In the genomic region with DNA sequence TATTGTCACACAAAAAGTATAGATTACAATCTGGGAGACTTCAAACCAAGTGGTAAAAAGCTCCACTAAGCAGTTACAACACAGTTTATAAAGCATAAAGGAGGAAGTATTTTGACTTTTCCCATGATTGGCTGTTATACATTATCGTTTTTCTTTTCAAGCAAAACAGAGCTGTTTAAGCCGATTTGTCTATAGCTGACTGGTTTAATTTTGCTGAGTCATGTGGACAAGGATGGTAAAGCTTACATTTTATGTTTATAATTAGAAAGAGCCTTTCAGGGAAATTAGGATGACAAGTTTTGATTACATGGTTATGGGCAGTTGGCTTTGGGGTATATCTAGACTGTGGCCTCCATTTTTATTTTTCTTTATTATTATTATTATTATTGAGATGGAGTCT, we compare ENCODE assay signal across 24 cellular contexts.
A peak's percentile ranks its signal among the peaks of the same experiment; 100 is the strongest.
DNase-seq lines count a peak whose midpoint lies in the region; ATAC-seq and TF ChIP-seq lines count a peak whose summit lies in the region.
"Had no signal": no experiment of that assay in that cellular context is flagged by ENCODE, and none has a peak within 500 bp of the region (broad histone marks: within the 10 kb centered on the region; RNA-seq: fewer than 3 reads in every experiment).

No MANE protein-coding gene starts in this region.

- H3K27ac ChIP-seq in PC-3 (ENCODE audit: low read length) (no peak overlapping the region), Karpas-422 (ENCODE audit: low read length) (no peak overlapping the region)
- H3K27ac ChIP-seq: HL-60, RWPE1, SJCRH30 had no signal

- H3K4me1 ChIP-seq in PC-3 (ENCODE audit: insufficient read depth, low read length) = no peaks in the 10 kb centered on the region
- no peaks in the 10 kb centered on the region for H3K4me1 ChIP-seq in Karpas-422 (ENCODE audit: low read length)
- H3K4me1 ChIP-seq: Caco-2, SJCRH30 had no signal

- DNase-seq in NOMO-1 treated with DMSO at 0.1 percent for 48 hours (lab: John Stamatoyannopoulos, UW; ENCODE audit: unreplicated experiment) = peak; percentile 20
- no peak for DNase-seq in NOMO-1 treated with dmso at 0.1 percent for 144 hours (lab: John Stamatoyannopoulos, UW; ENCODE audit: unreplicated experiment)
- DNase-seq in PC-3 = no peak
- DNase-seq in fibroblast of peridontal ligament (ENCODE audit: extremely low read depth) = peak; percentile 54
- no peak for DNase-seq in DMS79 (lab: John Stamatoyannopoulos, UW)
- no peak for DNase-seq in Karpas-422
- DNase-seq in Calu3 = no peak
- no peak for DNase-seq in activated T-cell treated with anti-CD3 and anti-CD28 coated beads, Interleukin-2, amount 50 U/mL, for 1 hour
- DNase-seq: 8988T, Caco-2, DMS79 treated with DMSO at 0.1 percent for 48 hours, GF-D8, KG1, MG63, NCI-H1436, NCI-H2081 treated with DMSO at 0.1 percent for 48 hours, NCI-H524, SJCRH30, SW 1271 had no signal

- H3K79me2 ChIP-seq in PC-3 (ENCODE audit: low read length) (no peaks in the 10 kb centered on the region), Karpas-422 (ENCODE audit: low read length) (no peaks in the 10 kb centered on the region)

- H3F3A ChIP-seq in PC-3 (ENCODE audit: low read length, unreplicated experiment) = no peaks in the 10 kb centered on the region

- CTCF ChIA-PET in PC-3 (lab: Charles Lee) = no interaction called here
- CTCF ChIA-PET in Calu3 (lab: Charles Lee) = no interaction called here

- no peak overlapping the region for H3K4me3 Mint-ChIP-seq in Calu3 (ENCODE audit: low read depth, unreplicated experiment)
- H3K4me3 Mint-ChIP-seq: CD14-positive monocyte, GM23338, HFFc6 had no signal

- H3K9me2 ChIP-seq in PC-3 (replicated peaks; ENCODE audit: low read length) (no peaks in the 10 kb centered on the region), Karpas-422 (replicated peaks; ENCODE audit: insufficient read depth, low read length) (no peaks in the 10 kb centered on the region)

- H4K20me1 ChIP-seq in PC-3 (ENCODE audit: low read length) = no peaks in the 10 kb centered on the region
- no peaks in the 10 kb centered on the region for H4K20me1 ChIP-seq in Karpas-422 (ENCODE audit: insufficient read depth, low read depth, low read length)

- H3K4me1 Mint-ChIP-seq in Calu3 (ENCODE audit: low read depth, unreplicated experiment) = peaks cover 11% of the 10 kb centered on the region
- H3K4me1 Mint-ChIP-seq: CD14-positive monocyte, GM23338 had no signal

- H3K4me3 ChIP-seq in PC-3 (ENCODE audit: low read length) (no peak overlapping the region), Karpas-422 (ENCODE audit: low read length) (no peak overlapping the region)
- H3K4me3 ChIP-seq: GM23338, MG63, SJCRH30 had no signal

- H3K4me2 ChIP-seq in PC-3 (ENCODE audit: low read length) = no peak overlapping the region
- no peak overlapping the region for H3K4me2 ChIP-seq in Karpas-422 (ENCODE audit: low read depth, low read length, poor library complexity, severe bottlenecking)
- H3K4me2 ChIP-seq: GM23338 had no signal

- no peak for ATAC-seq in PC-3
- ATAC-seq: GM23338 had no signal

- H2AFZ ChIP-seq in PC-3 (ENCODE audit: low read length) (peak overlapping the region; percentile 55), Karpas-422 (ENCODE audit: low read length) (no peak overlapping the region)
- H2AFZ ChIP-seq: GM23338 had no signal

- no peak overlapping the region for H3K27ac Mint-ChIP-seq in Calu3 (ENCODE audit: unreplicated experiment)
- H3K27ac Mint-ChIP-seq: CD14-positive monocyte, GM23338 had no signal

- H3K9me3 ChIP-seq in PC-3 (ENCODE audit: low read length) = no peaks in the 10 kb centered on the region
- no peaks in the 10 kb centered on the region for H3K9me3 ChIP-seq in Karpas-422 (ENCODE audit: low read length)
- H3K9me3 ChIP-seq: Caco-2, MG63, SJCRH30 had no signal

- intact Hi-C loops in PC-3 (cut with micrococcal nuclease) (no loop called here), Calu3 (cut with micrococcal nuclease; ENCODE audit: unreplicated experiment) (loop anchor here (10.0 kb wide), 1 partner anchor 116 kb away; no protein-coding TSS in a partner anchor)

- POLR2A ChIA-PET in PC-3 (lab: Charles Lee; ENCODE audit: unreplicated experiment) = no interaction called here

- no peaks in the 10 kb centered on the region for H3K27me3 ChIP-seq in PC-3 (ENCODE audit: low read length)
- H3K27me3 ChIP-seq in Karpas-422 (ENCODE audit: low read length) = no peaks in the 10 kb centered on the region
- H3K27me3 ChIP-seq: MG63, SJCRH30 had no signal

- no peaks in the 10 kb centered on the region for H3K36me3 Mint-ChIP-seq in Calu3 (ENCODE audit: insufficient read depth, unreplicated experiment)
- H3K36me3 Mint-ChIP-seq: CD14-positive monocyte had no signal

- TF ChIP-seq CTCF in PC-3 (conservative IDR thresholded peaks at IDR 0.05; ENCODE audit: low read depth, low read length) (no peak), Calu3 (IDR thresholded peaks at IDR 0.05; ENCODE audit: unreplicated experiment) (no peak)

- H3K9ac ChIP-seq in PC-3 (ENCODE audit: low read length) (no peak overlapping the region), Karpas-422 (ENCODE audit: low read length) (no peak overlapping the region)

- H3K36me3 ChIP-seq in PC-3 (ENCODE audit: low read depth, low read length) = no peaks in the 10 kb centered on the region
- H3K36me3 ChIP-seq in Karpas-422 (ENCODE audit: insufficient read depth, low read length) = no peaks in the 10 kb centered on the region
- H3K36me3 ChIP-seq: MG63, SJCRH30 had no signal

- H3K9me3 Mint-ChIP-seq in Calu3 (ENCODE audit: low read depth, unreplicated experiment) = peaks cover 3% of the 10 kb centered on the region
- H3K9me3 Mint-ChIP-seq: HFFc6 had no signal

- no TSS peak for BruUV-seq in PC-3 (replicated peaks; lab: Mats Ljungman, UMichigan)
- BruUV-seq in Calu3 (replicated peaks; lab: Mats Ljungman, UMichigan) = no TSS peak

- H3K27me3 Mint-ChIP-seq in Calu3 (ENCODE audit: unreplicated experiment) = no peaks in the 10 kb centered on the region

Comparison
In these comparisons a context has a peak if more than half of its experiments do, and no peak if none do; other contexts are left out.
1. DNase-seq: peak in NOMO-1 treated with DMSO at 0.1 percent for 48 hours (single experiment) and fibroblast of peridontal ligament (single experiment); none in NOMO-1 treated with dmso at 0.1 percent for 144 hours (single experiment), PC-3 (single experiment), DMS79 (single experiment), Karpas-422 (single experiment), Calu3 (single experiment) and activated T-cell treated with anti-CD3 and anti-CD28 coated beads, Interleukin-2, amount 50 U/mL, for 1 hour (single experiment).